8 cellular contexts compared by ENCODE assay signal in the genomic region with DNA sequence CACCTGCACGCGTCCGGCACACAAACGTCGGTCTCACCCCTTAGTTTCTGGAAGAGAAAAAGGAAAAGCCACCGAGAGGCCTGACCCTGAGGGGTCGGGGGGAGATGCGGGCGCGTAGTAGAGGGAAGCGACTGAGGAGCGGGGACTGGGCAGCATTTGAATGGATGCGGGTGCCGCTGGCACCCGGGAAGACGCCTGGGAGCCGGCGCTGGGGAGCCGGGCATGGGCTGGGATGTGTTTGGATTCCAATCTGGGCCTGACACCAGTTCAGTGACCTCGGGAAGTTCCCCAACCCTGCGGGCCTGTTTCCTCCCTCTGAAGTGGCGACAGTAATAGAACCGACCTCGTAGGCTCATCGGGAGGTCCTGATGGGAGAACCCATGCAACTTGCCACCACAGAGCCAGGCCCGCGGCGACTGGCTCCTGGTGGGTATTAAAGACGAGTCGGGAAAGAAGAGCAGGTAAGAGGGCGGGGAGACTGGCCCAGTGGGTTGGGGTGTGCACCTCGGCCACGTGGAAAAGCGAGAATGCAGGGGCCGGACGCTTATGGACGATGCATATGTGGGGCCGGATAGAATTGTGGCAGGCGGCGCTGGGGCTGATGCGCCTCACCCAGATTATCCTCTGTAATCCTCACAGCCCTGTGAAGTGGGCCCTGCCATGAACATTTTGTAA.
DNase-seq lines count a peak whose midpoint lies in the region; ATAC-seq, FAIRE-seq and TF ChIP-seq lines count a peak whose summit lies in the region.

No MANE protein-coding gene starts in this region.

- H3K4me3 ChIP-seq in WI38 (ENCODE audit: low read depth, low read length) (peak overlapping the region; percentile 48), heart left ventricle (peak overlapping the region; percentile 20 to 58 (median 48)), sigmoid colon (peak overlapping the region in 3 of 4 donors; percentile 19 to 48 (median 40))

- H3K27ac ChIP-seq in heart left ventricle (no peak overlapping the region), sigmoid colon (no peak overlapping the region)

- H3K27me3 ChIP-seq in heart left ventricle: peaks cover 0 to 33% (median 6%) of the 10 kb centered on the region in 9 donors
- H3K27me3 ChIP-seq in sigmoid colon: peaks cover 19 to 44% (median 22%) of the 10 kb centered on the region in 3 donors

- intact Hi-C loops in heart left ventricle (cut with DNase I) (no loop called here), sigmoid colon (cut with DNase I) (no loop called here)

- FAIRE-seq in GM12891 (lab: Jason Lieb, UNC): peak; percentile 56

- H3K9me3 ChIP-seq in heart left ventricle (no peaks in the 10 kb centered on the region), sigmoid colon (no peaks in the 10 kb centered on the region)

- no peak for TF ChIP-seq POLR2A in GM12891 (IDR thresholded peaks at IDR 0.05; ENCODE audit: low read depth, low read length)
- no peak for TF ChIP-seq POLR2A in heart left ventricle (IDR thresholded peaks at IDR 0.05)
- TF ChIP-seq POLR2A in sigmoid colon (IDR thresholded peaks at IDR 0.05): no peak

- no peak for TF ChIP-seq EP300 in sigmoid colon (IDR thresholded peaks at IDR 0.05)

- H3K4me1 ChIP-seq in heart left ventricle (peaks cover 0 to 12% (median 2%) of the 10 kb centered on the region in 12 donors), sigmoid colon (peaks cover 0 to 12% (median 9%) of the 10 kb centered on the region in 4 donors)

- WGBS in heart left ventricle, 4 donors: 23 to 34% (median 27%) methylated on average over 32 to 41 of the region's 41 CpGs
- 31 to 36% methylated on average over 41 of the region's 41 CpGs for whole genome bisulfite sequencing in sigmoid colon, 2 donors

- ATAC-seq in heart left ventricle: peak in 3 of 4 donors; percentile 18 to 29 (median 22)
- ATAC-seq in GM21515 (IDR thresholded peaks at IDR 0.05; ENCODE audit: unreplicated experiment): no peak

- H3K36me3 ChIP-seq in heart left ventricle (no peaks in the 10 kb centered on the region), sigmoid colon (no peaks in the 10 kb centered on the region)

- TF ChIP-seq CTCF in WI38 (IDR thresholded peaks at IDR 0.05; ENCODE audit: low read depth, low read length) (no peak), heart left ventricle (IDR thresholded peaks at IDR 0.05) (no peak), sigmoid colon (IDR thresholded peaks at IDR 0.05) (no peak)

- DNase-seq in GM12891 (ENCODE audit: insufficient read length, low spot score): peak; percentile 12
- DNase-seq in heart left ventricle: no peak
- peak; percentile 55 for DNase-seq in sigmoid colon
- DNase-seq in activated gamma-delta T cell treated with Interleukin-2 at 50 U/mL for 16 hours: no peak
- no peak for DNase-seq in SHP77 treated with DMSO at 0.1 percent for 48 hours (lab: John Stamatoyannopoulos, UW)
- DNase-seq in DMS153 treated with DMSO at 0.1 percent for 48 hours (lab: John Stamatoyannopoulos, UW; ENCODE audit: unreplicated experiment): no peak

TF ChIP-seq in GM12891, 5 proteins besides CTCF, POLR2A, EP300 and RAD21:
- TF ChIP-seq PAX5 (IDR thresholded peaks at IDR 0.05; ENCODE audit: insufficient read depth, low read length, severe bottlenecking) (no peak), TAF1 (IDR thresholded peaks at IDR 0.05; ENCODE audit: low read depth, low read length) (no peak), SPI1 (IDR thresholded peaks at IDR 0.05; ENCODE audit: low read depth, low read length) (no peak), POLR2AphosphoS5 (IDR thresholded peaks at IDR 0.05; ENCODE audit: low read depth, low read length) (no peak), POU2F2 (IDR thresholded peaks at IDR 0.05; ENCODE audit: low read depth, low read length) (no peak)
TF ChIP-seq in GM12891: peak in this region for 0.

Comparison
In these comparisons a context has a peak if more than half of its experiments do, and no peak if none do; other contexts are left out.
1. DNase-seq: peak in GM12891 (single experiment) and sigmoid colon (single experiment); none in heart left ventricle (0 of 5), activated gamma-delta T cell treated with Interleukin-2 at 50 U/mL for 16 hours (single experiment), SHP77 treated with DMSO at 0.1 percent for 48 hours (single experiment) and DMS153 treated with DMSO at 0.1 percent for 48 hours (single experiment).
2. Peak in every context shown above with its lines, with median percentiles within 50 percentile points of each other: H3K4me3 ChIP-seq.